Comparison of ENCODE assay signal across 8 cellular contexts in the genomic region with DNA sequence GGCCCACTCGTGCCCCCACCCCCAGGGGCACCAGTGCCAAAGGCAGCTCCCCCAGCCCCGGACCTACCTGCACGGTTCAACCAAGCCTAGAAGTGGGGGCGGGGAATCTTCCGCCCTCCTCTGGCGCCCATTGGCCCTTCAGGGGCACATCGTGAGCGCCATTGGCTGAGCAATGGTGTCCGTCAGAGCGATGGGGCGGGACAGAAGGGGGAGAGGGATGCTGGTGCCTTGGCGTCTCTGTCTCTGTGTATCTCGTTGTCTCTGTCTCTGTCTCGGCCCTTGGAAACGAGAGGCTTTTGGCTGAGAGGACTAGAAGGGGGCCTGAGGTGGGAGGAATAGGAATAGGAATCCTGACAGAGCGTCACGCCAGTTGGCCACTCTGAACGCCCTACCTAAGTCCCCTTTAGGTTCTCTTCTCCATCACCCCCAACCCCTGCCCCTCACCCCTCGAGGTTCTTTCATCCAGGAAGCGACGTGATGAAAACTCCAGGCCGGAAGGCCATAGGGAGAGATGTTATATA. TPM values are rescaled to one million over a fixed set of nuclear protein-coding genes. Genes with fewer than 3 reads are reported as not detected.
A peak's percentile ranks its signal among the peaks of the same experiment; 100 is the strongest.
DNase-seq lines count a peak whose midpoint lies in the region; ATAC-seq, FAIRE-seq and TF ChIP-seq lines count a peak whose summit lies in the region.
"Not testable (repeated sequence)": the region's sequence is repeated elsewhere in the genome, so short reads cannot be mapped to it uniquely, and the experiment has no call there.

No MANE protein-coding gene starts in this region.

- H3K27me3 Mint-ChIP-seq in nephron progenitor cell (ENCODE audit: low read depth, poor library complexity): not testable (repeated sequence)

- H3K79me2 ChIP-seq in Loucy (ENCODE audit: insufficient read depth, low read length): not testable (repeated sequence)

- H3K4me3 ChIP-seq in Loucy (ENCODE audit: low read length, poor library complexity, severe bottlenecking) (peak overlapping the region; percentile 69), fibroblast of villous mesenchyme (ENCODE audit: low read depth, low read length) (peak overlapping the region; percentile 53)

- H3F3A ChIP-seq in Loucy (ENCODE audit: low read depth): not testable (repeated sequence)

- H3K27ac ChIP-seq in RWPE1: peak overlapping the region; percentile 61

- H3K36me3 ChIP-seq in Loucy (ENCODE audit: insufficient read depth, low read length): not testable (repeated sequence)

- H3K4me1 Mint-ChIP-seq in nephron progenitor cell: peaks cover 14% of the 10 kb centered on the region

- peak; percentile 100 for ATAC-seq in stimulated activated naive CD8-positive, alpha-beta T cell treated with anti-CD3 and anti-CD28 coated beads, Interleukin-15, Interleukin-2, amounts not matched to agents 100 U/mL and 50 U/mL, for 24 hours

- not testable (repeated sequence) for H3K9me3 ChIP-seq in Loucy (ENCODE audit: insufficient read depth, low read depth, low read length)

- not testable (repeated sequence) for H3K4me1 ChIP-seq in Loucy (ENCODE audit: insufficient read depth, low read length, poor library complexity, severe bottlenecking)

- peak overlapping the region; percentile 82 for H3K4me3 Mint-ChIP-seq in nephron progenitor cell

- not testable (repeated sequence) for H3K27ac Mint-ChIP-seq in nephron progenitor cell

- not testable (repeated sequence) for H3K4me2 ChIP-seq in Loucy (ENCODE audit: low read depth, low read length, poor library complexity, severe bottlenecking)

- not testable (repeated sequence) for H4K20me1 ChIP-seq in Loucy (ENCODE audit: insufficient read depth, low read length, poor library complexity, severe bottlenecking)

- peak; percentile 48 for FAIRE-seq in H54 (lab: Jason Lieb, UNC)

- DNase-seq in ELF-1 (ENCODE audit: low read depth, low spot score) (peak; percentile 99), H54 (ENCODE audit: insufficient read length, low spot score) (peak; percentile 76), RWPE1 (ENCODE audit: low spot score) (peak; percentile 91), fibroblast of villous mesenchyme (ENCODE audit: low read depth) (peak; percentile 92), nephron progenitor cell (peak; percentile 96)
- peak; percentile 95 for DNase-seq in activated effector memory CD4-positive, alpha-beta T cell treated with Interleukin-2 at 50 U/mL for 16 hours
- DNase-seq in stimulated activated naive CD8-positive, alpha-beta T cell treated with anti-CD3 and anti-CD28 coated beads, Interleukin-15, Interleukin-2, amounts not matched to agents 100 U/mL and 50 U/mL, for 24 hours: peak; percentile 94

- not testable (repeated sequence) for H3K9me3 Mint-ChIP-seq in nephron progenitor cell

- H3K27me3 ChIP-seq in Loucy (ENCODE audit: insufficient read depth, low read length, poor library complexity, severe bottlenecking): not testable (repeated sequence)

- POLR2A ChIA-PET in RWPE1 (lab: Yijun Ruan, JAX; ENCODE audit: low non-redundant PET): not testable (repeated sequence)

- peaks cover 11% of the 10 kb centered on the region for H3K36me3 Mint-ChIP-seq in nephron progenitor cell (ENCODE audit: low read depth)

- H3K9me2 ChIP-seq in Loucy (replicated peaks; ENCODE audit: low read depth, low read length): not testable (repeated sequence)

- CTCF ChIA-PET in RWPE1 (lab: Yijun Ruan, JAX): not testable (repeated sequence)

- H2AFZ ChIP-seq in Loucy (ENCODE audit: low read length): peak overlapping the region; percentile 65

- TF ChIP-seq POLR2A in H54 (IDR thresholded peaks at IDR 0.05; ENCODE audit: low read depth, low read length): peak; percentile 31; the same call in 1 of the 2 replicates

- not testable (repeated sequence) for TF ChIP-seq CTCF in Loucy (conservative IDR thresholded peaks at IDR 0.05; ENCODE audit: low read length); RWPE1 (conservative IDR thresholded peaks at IDR 0.05; ENCODE audit: low read depth); fibroblast of villous mesenchyme (IDR thresholded peaks at IDR 0.05; ENCODE audit: insufficient read depth, low read depth, low read length); nephron progenitor cell (IDR thresholded peaks at IDR 0.05)

- not testable (repeated sequence) for H3K9ac ChIP-seq in Loucy (ENCODE audit: low read depth, low read length, poor library complexity, severe bottlenecking)

RNA-seq across cellular contexts. Expression of a gene that starts 32.1 kb away (rescaled TPM):
- total RNA-seq in fibroblast of villous mesenchyme: 126 and 171 TPM in 2 replicates

Comparison
In these comparisons a context has a peak if more than half of its experiments do, and no peak if none do; other contexts are left out.
1. Peak in every context shown above with its lines: DNase-seq, ATAC-seq, H3K4me3 ChIP-seq and H3K27ac ChIP-seq.